In the genomic region with DNA sequence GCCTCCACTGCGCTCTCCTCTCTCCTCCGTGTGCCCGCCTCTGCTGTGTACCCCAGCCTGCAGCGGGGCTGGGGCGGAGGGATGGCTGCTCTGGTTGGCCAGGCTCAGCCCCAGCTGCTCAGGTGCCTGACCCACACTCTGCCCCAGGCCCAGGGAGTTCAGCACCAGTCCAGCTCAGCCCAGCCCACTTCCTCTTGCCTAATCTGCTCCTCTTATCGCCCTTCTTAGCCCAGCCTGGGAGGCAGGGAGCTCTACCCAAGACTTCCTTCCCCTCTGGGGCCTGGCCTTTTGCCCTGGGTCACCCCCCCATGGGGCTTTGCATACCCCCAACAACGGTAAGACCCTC, we compare ENCODE assay signal across 9 cellular contexts. TPM values are rescaled to one million over a fixed set of nuclear protein-coding genes. Genes with fewer than 3 reads are reported as not detected.
DNase-seq lines count a peak whose midpoint lies in the region; ATAC-seq and TF ChIP-seq lines count a peak whose summit lies in the region.
"Had no signal": no experiment of that assay in that cellular context is flagged by ENCODE, and none has a peak within 500 bp of the region (broad histone marks: within the 10 kb centered on the region; RNA-seq: fewer than 3 reads in every experiment).

No MANE protein-coding gene starts in this region.

- CTCF ChIA-PET in activated CD4-positive, alpha-beta memory T cell treated with anti-CD3 and anti-CD28 coated beads, Interleukin-2, amount 10 ng/mL, durations not matched to agents 7 days and 5 days (lab: Charles Lee), result interaction anchor here (1.1 to 12.3 kb wide), 12 partner anchors 11 to 261 kb away, joined by 3 to 262 read pairs (median 18); a partner anchor contains a TSS

- H3K27me3 ChIP-seq in mesenchymal stem cell (ENCODE audit: control insufficient read depth in 1 of 2, insufficient read depth in 1 of 2, low read length in 2 of 2), result peaks cover 43 to 83% of the 10 kb centered on the region in 2 experiments

- POLR2A ChIA-PET in activated CD4-positive, alpha-beta memory T cell treated with anti-CD3 and anti-CD28 coated beads, Interleukin-2, amount 10 ng/mL, durations not matched to agents 7 days and 5 days (lab: Charles Lee), result interaction anchor here (0.7 to 4.6 kb wide), 20 partner anchors 10 to 270 kb away, joined by 3 to 44 read pairs (median 6); a partner anchor contains a TSS

- H3K27ac ChIP-seq in mesenchymal stem cell (ENCODE audit: low read length, poor library complexity, severe bottlenecking), result no peak overlapping the region

- H3K79me1 ChIP-seq in mesenchymal stem cell (replicated peaks; ENCODE audit: low read length, poor library complexity, severe bottlenecking), result no peaks in the 10 kb centered on the region

- peak overlapping the region in 1 of 2 experiments; percentile 57 for H2BK12ac ChIP-seq in mesenchymal stem cell (ENCODE audit: low read length in 2 of 2)

- H4K91ac ChIP-seq in mesenchymal stem cell (ENCODE audit: low read length), result no peak overlapping the region

- no peak overlapping the region for H3K9ac ChIP-seq in mesenchymal stem cell (ENCODE audit: low read length)

- in situ Hi-C loops in GM13977 (cut with MboI; ENCODE audit: low pct_unique_long_range_greater_than_20kb, low sequenced_read_pairs, unreplicated experiment), result no loop called here

- TF ChIP-seq CTCF in GM13977 (IDR thresholded peaks at IDR 0.05; ENCODE audit: extremely low read depth, insufficient read depth, missing control alignments), result no peak

- H2AK5ac ChIP-seq in mesenchymal stem cell (ENCODE audit: low read length, severe bottlenecking), result no peak overlapping the region

- H3K4me1 Mint-ChIP-seq in activated CD4-positive, alpha-beta memory T cell treated with anti-CD3 and anti-CD28 coated beads, Interleukin-2, amount 10 ng/mL, durations not matched to agents 7 days and 5 days, result peaks cover 46% of the 10 kb centered on the region

- H3K9me3 ChIP-seq in mesenchymal stem cell (ENCODE audit: control insufficient read depth, low read length), result no peaks in the 10 kb centered on the region

- no peaks in the 10 kb centered on the region for H3K9me3 Mint-ChIP-seq in activated CD4-positive, alpha-beta memory T cell treated with anti-CD3 and anti-CD28 coated beads, Interleukin-2, amount 10 ng/mL, durations not matched to agents 7 days and 5 days

- no peak overlapping the region for H3K4me2 ChIP-seq in mesenchymal stem cell (ENCODE audit: low read length, poor library complexity, severe bottlenecking)

- peak overlapping the region; percentile 74 for H4K8ac ChIP-seq in mesenchymal stem cell (ENCODE audit: low read length)

- H2BK120ac ChIP-seq in mesenchymal stem cell (ENCODE audit: low read depth, low read length), result no peak overlapping the region

- H3K4me3 ChIP-seq in mesenchymal stem cell (ENCODE audit: insufficient read depth in 1 of 2, low read depth in 1 of 2, low read length in 2 of 2), result no peak overlapping the region

- H2BK5ac ChIP-seq in mesenchymal stem cell (ENCODE audit: low read depth, low read length, poor library complexity, severe bottlenecking), result no peak overlapping the region

- 54% methylated on average over 6 of the region's 7 CpGs for WGBS in mesenchymal stem cell

- no peak overlapping the region for H2AFZ ChIP-seq in mesenchymal stem cell (ENCODE audit: low read depth, low read length)

- H3K4me1 ChIP-seq in mesenchymal stem cell (ENCODE audit: control insufficient read depth, insufficient read depth, low read depth, low read length), result peaks cover 20% of the 10 kb centered on the region

- DNase-seq in CMK (ENCODE audit: low read depth) (peak; percentile 83), mesenchymal stem cell (no peak), DMS 273 treated with DMSO at 0.1 percent for 48 hours (lab: John Stamatoyannopoulos, UW) (no peak), GM13977 (ENCODE audit: low spot score) (no peak)
- DNase-seq in activated CD4-positive, alpha-beta memory T cell treated with anti-CD3 and anti-CD28 coated beads, Interleukin-2, amount 10 ng/mL, durations not matched to agents 7 days and 5 days, result peak; percentile 45
- DNase-seq: NCI-H1092 had no signal

- peak overlapping the region; percentile 87 for H2BK15ac ChIP-seq in mesenchymal stem cell (ENCODE audit: low read depth, poor library complexity, severe bottlenecking)

- H3K36me3 ChIP-seq in mesenchymal stem cell (ENCODE audit: control insufficient read depth in 1 of 2, insufficient read depth in 2 of 2, low read depth in 1 of 2, low read length in 2 of 2), result no peaks in the 10 kb centered on the region

- H3K27ac Mint-ChIP-seq in activated CD4-positive, alpha-beta memory T cell treated with anti-CD3 and anti-CD28 coated beads, Interleukin-2, amount 10 ng/mL, durations not matched to agents 7 days and 5 days, result peak overlapping the region; percentile 97

- H3K27me3 Mint-ChIP-seq in activated CD4-positive, alpha-beta memory T cell treated with anti-CD3 and anti-CD28 coated beads, Interleukin-2, amount 10 ng/mL, durations not matched to agents 7 days and 5 days, result peaks cover 14% of the 10 kb centered on the region

- peak overlapping the region in 1 of 2 experiments; percentile 61 for H3K23ac ChIP-seq in mesenchymal stem cell (ENCODE audit: low read length in 2 of 2)

- H3K14ac ChIP-seq in mesenchymal stem cell (ENCODE audit: low read length in 2 of 2), result peak overlapping the region in 1 of 2 experiments; percentile 86

- peak overlapping the region in 1 of 2 experiments; percentile 44 for H3K18ac ChIP-seq in mesenchymal stem cell (ENCODE audit: low read depth in 1 of 2, low read length in 2 of 2)

- peaks cover 17% of the 10 kb centered on the region for H3K36me3 Mint-ChIP-seq in activated CD4-positive, alpha-beta memory T cell treated with anti-CD3 and anti-CD28 coated beads, Interleukin-2, amount 10 ng/mL, durations not matched to agents 7 days and 5 days (ENCODE audit: low read depth)

- no peak overlapping the region for H3K4ac ChIP-seq in mesenchymal stem cell (ENCODE audit: low read depth in 1 of 2, low read length in 2 of 2)

- ATAC-seq in HG02852 (IDR thresholded peaks at IDR 0.05; ENCODE audit: unreplicated experiment), result peak; percentile 28
- no peak for ATAC-seq in GM21367 (IDR thresholded peaks at IDR 0.05; ENCODE audit: unreplicated experiment)
- no peak for ATAC-seq in HG03571 (IDR thresholded peaks at IDR 0.05; ENCODE audit: unreplicated experiment)

- peak overlapping the region; percentile 97 for H3K4me3 Mint-ChIP-seq in activated CD4-positive, alpha-beta memory T cell treated with anti-CD3 and anti-CD28 coated beads, Interleukin-2, amount 10 ng/mL, durations not matched to agents 7 days and 5 days

RNA-seq across cellular contexts. Expression of a gene that starts 1.1 kb away (rescaled TPM):
- 100 to 1,000 TPM; 140 TPM for total RNA-seq in activated CD4-positive, alpha-beta memory T cell treated with anti-CD3 and anti-CD28 coated beads, Interleukin-2, amount 10 ng/mL, durations not matched to agents 7 days and 5 days
- polyA plus RNA-seq in mesenchymal stem cell (2013, experiment 1 of 2), result 14.0 TPM
- 13.9 TPM for polyA plus RNA-seq in mesenchymal stem cell (2013, experiment 2 of 2)

RNA-seq across cellular contexts. Expression of a gene that starts 14.7 kb away (rescaled TPM):
- total RNA-seq in activated CD4-positive, alpha-beta memory T cell treated with anti-CD3 and anti-CD28 coated beads, Interleukin-2, amount 10 ng/mL, durations not matched to agents 7 days and 5 days, result 1 to 10 TPM; 8.7 to 8.9 TPM
- 75.5 TPM for polyA plus RNA-seq in mesenchymal stem cell (2013, experiment 1 of 2)
- 80.9 TPM for polyA plus RNA-seq in mesenchymal stem cell (2013, experiment 2 of 2)

RNA-seq across cellular contexts. Expression of a gene that starts 26.0 kb away (rescaled TPM):
- total RNA-seq in activated CD4-positive, alpha-beta memory T cell treated with anti-CD3 and anti-CD28 coated beads, Interleukin-2, amount 10 ng/mL, durations not matched to agents 7 days and 5 days, result not detected
- not detected for polyA plus RNA-seq in mesenchymal stem cell (2013, experiment 1 of 2)
- polyA plus RNA-seq in mesenchymal stem cell (2013, experiment 2 of 2), result not detected

RNA-seq across cellular contexts. Expression of a gene that starts 31.9 kb away (rescaled TPM):
- 1 to 10 TPM; 2.0 to 2.6 TPM for total RNA-seq in activated CD4-positive, alpha-beta memory T cell treated with anti-CD3 and anti-CD28 coated beads, Interleukin-2, amount 10 ng/mL, durations not matched to agents 7 days and 5 days
- polyA plus RNA-seq in mesenchymal stem cell (2013, experiment 1 of 2), result 34.5 TPM
- 31.6 TPM for polyA plus RNA-seq in mesenchymal stem cell (2013, experiment 2 of 2)

RNA-seq across cellular contexts. Expression of a gene that starts 42.0 kb away (rescaled TPM):
- total RNA-seq in activated CD4-positive, alpha-beta memory T cell treated with anti-CD3 and anti-CD28 coated beads, Interleukin-2, amount 10 ng/mL, durations not matched to agents 7 days and 5 days, result not detected
- polyA plus RNA-seq in mesenchymal stem cell (2013, experiment 1 of 2), result not detected
- polyA plus RNA-seq in mesenchymal stem cell (2013, experiment 2 of 2), result not detected

Comparison
In these comparisons a context has a peak if more than half of its experiments do, and no peak if none do; other contexts are left out.
1. DNase-seq: peak in CMK (single experiment) and activated CD4-positive, alpha-beta memory T cell treated with anti-CD3 and anti-CD28 coated beads, Interleukin-2, amount 10 ng/mL, durations not matched to agents 7 days and 5 days (single experiment); none in mesenchymal stem cell (single experiment), DMS 273 treated with DMSO at 0.1 percent for 48 hours (single experiment) and GM13977 (single experiment).